In the genomic region with DNA sequence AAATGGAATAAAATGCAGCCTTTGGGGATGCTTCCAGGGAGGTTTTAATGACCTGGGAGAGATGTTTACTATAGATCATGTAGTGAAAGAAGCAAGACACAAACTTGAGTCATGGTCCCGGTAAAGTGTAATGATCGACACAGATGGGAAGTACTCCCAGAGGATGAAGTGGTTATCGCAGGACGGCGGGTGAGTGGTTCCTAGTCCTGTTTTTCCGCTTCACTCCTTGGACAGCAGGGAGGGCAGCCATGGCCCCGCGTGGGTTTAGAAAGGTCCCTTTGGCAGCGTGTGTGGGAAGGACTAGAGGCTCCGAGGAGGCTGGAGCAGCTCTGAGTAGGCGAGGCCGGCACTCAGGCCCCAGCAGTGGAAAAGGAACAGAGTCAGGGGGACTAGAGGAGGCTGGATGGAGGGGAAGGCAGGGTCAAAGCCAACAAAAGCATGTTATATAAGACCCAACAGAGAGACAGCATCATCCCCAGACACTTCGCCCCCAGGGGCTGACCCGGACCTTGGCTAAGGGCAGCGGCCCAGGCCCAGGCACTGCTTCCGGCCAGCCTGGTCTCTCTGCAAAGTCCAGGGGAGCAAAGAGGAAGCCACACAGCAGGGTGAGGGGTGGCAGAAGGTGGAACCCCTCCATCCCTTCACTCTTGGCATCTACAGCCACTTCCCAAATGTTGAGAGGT, we compare ENCODE assay signal across 1 cellular context.
TF ChIP-seq lines count a peak whose summit lies in the region.

No MANE protein-coding gene starts in this region.

TF ChIP-seq in SK-N-SH, 30 proteins besides CTCF, POLR2A, EP300 and RAD21 (continued from another document):
- TF ChIP-seq, protein P1, sequence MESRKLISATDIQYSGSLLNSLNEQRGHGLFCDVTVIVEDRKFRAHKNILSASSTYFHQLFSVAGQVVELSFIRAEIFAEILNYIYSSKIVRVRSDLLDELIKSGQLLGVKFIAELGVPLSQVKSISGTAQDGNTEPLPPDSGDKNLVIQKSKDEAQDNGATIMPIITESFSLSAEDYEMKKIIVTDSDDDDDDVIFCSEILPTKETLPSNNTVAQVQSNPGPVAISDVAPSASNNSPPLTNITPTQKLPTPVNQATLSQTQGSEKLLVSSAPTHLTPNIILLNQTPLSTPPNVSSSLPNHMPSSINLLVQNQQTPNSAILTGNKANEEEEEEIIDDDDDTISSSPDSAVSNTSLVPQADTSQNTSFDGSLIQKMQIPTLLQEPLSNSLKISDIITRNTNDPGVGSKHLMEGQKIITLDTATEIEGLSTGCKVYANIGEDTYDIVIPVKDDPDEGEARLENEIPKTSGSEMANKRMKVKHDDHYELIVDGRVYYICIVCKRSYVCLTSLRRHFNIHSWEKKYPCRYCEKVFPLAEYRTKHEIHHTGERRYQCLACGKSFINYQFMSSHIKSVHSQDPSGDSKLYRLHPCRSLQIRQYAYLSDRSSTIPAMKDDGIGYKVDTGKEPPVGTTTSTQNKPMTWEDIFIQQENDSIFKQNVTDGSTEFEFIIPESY (IDR thresholded peaks at IDR 0.05; ENCODE audit: borderline replicate concordance, low read depth): no peak
- TF ChIP-seq POLR2AphosphoS5 (IDR thresholded peaks at IDR 0.05; ENCODE audit: low read depth, low read length) (no peak), MXI1 (IDR thresholded peaks at IDR 0.05; ENCODE audit: low read depth, low read length) (no peak), CHD2 (IDR thresholded peaks at IDR 0.05; ENCODE audit: low read length, partially characterized antibody) (no peak), YY1 (IDR thresholded peaks at IDR 0.05; ENCODE audit: low read depth) (no peak), TEAD4 (IDR thresholded peaks at IDR 0.05; ENCODE audit: borderline replicate concordance, insufficient read depth) (no peak)
- TF ChIP-seq, protein P2, sequence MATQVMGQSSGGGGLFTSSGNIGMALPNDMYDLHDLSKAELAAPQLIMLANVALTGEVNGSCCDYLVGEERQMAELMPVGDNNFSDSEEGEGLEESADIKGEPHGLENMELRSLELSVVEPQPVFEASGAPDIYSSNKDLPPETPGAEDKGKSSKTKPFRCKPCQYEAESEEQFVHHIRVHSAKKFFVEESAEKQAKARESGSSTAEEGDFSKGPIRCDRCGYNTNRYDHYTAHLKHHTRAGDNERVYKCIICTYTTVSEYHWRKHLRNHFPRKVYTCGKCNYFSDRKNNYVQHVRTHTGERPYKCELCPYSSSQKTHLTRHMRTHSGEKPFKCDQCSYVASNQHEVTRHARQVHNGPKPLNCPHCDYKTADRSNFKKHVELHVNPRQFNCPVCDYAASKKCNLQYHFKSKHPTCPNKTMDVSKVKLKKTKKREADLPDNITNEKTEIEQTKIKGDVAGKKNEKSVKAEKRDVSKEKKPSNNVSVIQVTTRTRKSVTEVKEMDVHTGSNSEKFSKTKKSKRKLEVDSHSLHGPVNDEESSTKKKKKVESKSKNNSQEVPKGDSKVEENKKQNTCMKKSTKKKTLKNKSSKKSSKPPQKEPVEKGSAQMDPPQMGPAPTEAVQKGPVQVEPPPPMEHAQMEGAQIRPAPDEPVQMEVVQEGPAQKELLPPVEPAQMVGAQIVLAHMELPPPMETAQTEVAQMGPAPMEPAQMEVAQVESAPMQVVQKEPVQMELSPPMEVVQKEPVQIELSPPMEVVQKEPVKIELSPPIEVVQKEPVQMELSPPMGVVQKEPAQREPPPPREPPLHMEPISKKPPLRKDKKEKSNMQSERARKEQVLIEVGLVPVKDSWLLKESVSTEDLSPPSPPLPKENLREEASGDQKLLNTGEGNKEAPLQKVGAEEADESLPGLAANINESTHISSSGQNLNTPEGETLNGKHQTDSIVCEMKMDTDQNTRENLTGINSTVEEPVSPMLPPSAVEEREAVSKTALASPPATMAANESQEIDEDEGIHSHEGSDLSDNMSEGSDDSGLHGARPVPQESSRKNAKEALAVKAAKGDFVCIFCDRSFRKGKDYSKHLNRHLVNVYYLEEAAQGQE (IDR thresholded peaks at IDR 0.05; ENCODE audit: low read depth, low read length): no peak
